Comparison of ENCODE assay signal across 25 cellular contexts in the genomic region with DNA sequence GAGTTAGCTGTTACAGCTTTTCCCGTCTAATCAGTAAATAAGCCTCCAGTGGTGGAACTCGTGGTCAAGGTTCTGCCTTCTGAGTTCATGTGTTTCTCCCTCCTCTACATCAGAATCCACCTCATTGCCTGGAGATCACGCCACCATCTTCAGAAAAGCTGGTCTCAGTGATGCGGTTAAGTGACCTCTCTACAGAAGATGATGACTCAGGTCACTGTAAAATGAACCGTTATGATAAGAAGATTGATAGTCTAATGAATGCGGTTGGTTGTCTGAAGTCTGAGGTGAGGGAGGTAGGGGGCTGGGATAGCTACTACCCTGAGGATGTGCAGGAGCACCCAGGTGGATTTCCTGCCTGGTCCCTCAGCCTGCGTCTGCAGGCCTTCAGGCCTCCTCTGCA.
"Had no signal": no experiment of that assay in that cellular context is flagged by ENCODE, and none has a peak within 500 bp of the region (broad histone marks: within the 10 kb centered on the region; RNA-seq: fewer than 3 reads in every experiment).

No MANE protein-coding gene starts in this region.

- DNase-seq: dorsolateral prefrontal cortex; effector CD4-positive, alpha-beta T cell; endodermal cell; foreskin fibroblast; gastrocnemius medialis; head of caudate nucleus; left ventricle myocardium superior; lower lobe of right lung; natural killer cell; occipital lobe; ovary; stimulated activated CD4-positive, alpha-beta T cell treated with anti-CD3 and anti-CD28 coated beads, Interleukin-2, amount 100 ng/mL, for 24 hours; stimulated activated CD4-positive, alpha-beta T cell treated with anti-CD3 and anti-CD28 coated beads, Interleukin-4, amount 100 ng/mL, for 24 hours; stimulated activated naive CD4-positive, alpha-beta T cell treated with Interleukin-2 at 50 U/mL for 16 hours; stomach; thyroid gland; trophoblast cell had no signal

- H3K27me3 ChIP-seq: dorsolateral prefrontal cortex, gastrocnemius medialis, ovary, right atrium auricular region, stomach, thyroid gland, vagina had no signal

- ATAC-seq: esophagus mucosa; gastrocnemius medialis; left ventricle myocardium superior; lower lobe of right lung; natural killer cell; sciatic nerve; stimulated activated effector memory CD8-positive, alpha-beta T cell treated with anti-CD3 and anti-CD28 coated beads, Interleukin-12 subunit alpha, Interleukin-12 subunit beta, amount 100 ng/mL, for 72 hours had no signal

- H3K9me3 ChIP-seq: gastrocnemius medialis, lower lobe of right lung, ovary, right atrium auricular region, stomach, thyroid gland, vagina had no signal

- H3K36me3 ChIP-seq: ovary had no signal

- H3K4me3 ChIP-seq: dorsolateral prefrontal cortex, gastrocnemius medialis, lower lobe of right lung, ovary, right atrium auricular region, smooth muscle cell, stomach, thyroid gland, vagina had no signal

- H3K4me1 ChIP-seq: gastrocnemius medialis, lower lobe of right lung, right atrium auricular region, stomach, thyroid gland, vagina had no signal

- FAIRE-seq: keratinocyte had no signal

- H3K4me2 ChIP-seq: smooth muscle cell had no signal

- H3K27ac ChIP-seq: dorsolateral prefrontal cortex, epithelial cell of prostate, gastrocnemius medialis, lower lobe of right lung, ovary, right atrium auricular region, stomach, thyroid gland, vagina had no signal
